In genomic region chr3:187679638-187680396, GRCh38 we compare ENCODE assay signal across 8 cellular contexts. TPM values are rescaled to one million over a fixed set of nuclear protein-coding genes. Genes with fewer than 3 reads are reported as not detected.
DNase-seq lines count a peak whose midpoint lies in the region; ATAC-seq and TF ChIP-seq lines count a peak whose summit lies in the region.

No MANE protein-coding gene starts in this region.

- no peak for TF ChIP-seq POLR2A in heart left ventricle (IDR thresholded peaks at IDR 0.05)

- H3K9me3 ChIP-seq in CD4-positive, alpha-beta memory T cell (ENCODE audit: control insufficient read depth in 1 of 2, low read length in 2 of 2) = no peaks in the 10 kb centered on the region
- H3K9me3 ChIP-seq in heart left ventricle = peaks cover 0 to 4% (median 0%) of the 10 kb centered on the region in 12 donors

- H3K4me3 Mint-ChIP-seq in CD4-positive, alpha-beta memory T cell = no peak overlapping the region
- no peak overlapping the region for H3K4me3 Mint-ChIP-seq in activated naive CD8-positive, alpha-beta T cell treated with anti-CD3 and anti-CD28 coated beads for 36 hours

- 29 to 33% (median 32%) methylated on average over 7 of the region's 7 CpGs for WGBS in heart left ventricle, 4 donors

- H3K27ac Mint-ChIP-seq in CD4-positive, alpha-beta memory T cell = no peak overlapping the region
- H3K27ac Mint-ChIP-seq in activated naive CD8-positive, alpha-beta T cell treated with anti-CD3 and anti-CD28 coated beads for 36 hours = no peak overlapping the region

- H3K4me1 ChIP-seq in CD4-positive, alpha-beta memory T cell (ENCODE audit: insufficient read depth, low read length) = no peaks in the 10 kb centered on the region
- peaks cover 0 to 11% (median 6%) of the 10 kb centered on the region in 12 donors for H3K4me1 ChIP-seq in heart left ventricle

- H3K36me3 ChIP-seq in CD4-positive, alpha-beta memory T cell (ENCODE audit: insufficient read depth, low read length) = no peaks in the 10 kb centered on the region
- no peaks in the 10 kb centered on the region for H3K36me3 ChIP-seq in heart left ventricle

- ATAC-seq in GM21786 (IDR thresholded peaks at IDR 0.05; ENCODE audit: unreplicated experiment) (peak; percentile 89), heart left ventricle (peak; percentile 85 to 96 (median 94))

- H3K27me3 ChIP-seq in CD4-positive, alpha-beta memory T cell (ENCODE audit: insufficient read depth, low read length) = no peaks in the 10 kb centered on the region
- peaks cover 0 to 25% (median 0%) of the 10 kb centered on the region in 9 donors for H3K27me3 ChIP-seq in heart left ventricle

- TF ChIP-seq CTCF in heart left ventricle (IDR thresholded peaks at IDR 0.05) = peak; percentile 83 to 95 (median 90)

- no peaks in the 10 kb centered on the region for H3K36me3 Mint-ChIP-seq in CD4-positive, alpha-beta memory T cell
- H3K36me3 Mint-ChIP-seq in activated naive CD8-positive, alpha-beta T cell treated with anti-CD3 and anti-CD28 coated beads for 36 hours = no peaks in the 10 kb centered on the region

- peaks cover 0 to 6% (median 2%) of the 10 kb centered on the region in 8 donors for H3K9me3 Mint-ChIP-seq in CD4-positive, alpha-beta memory T cell
- peaks cover 6% of the 10 kb centered on the region for H3K9me3 Mint-ChIP-seq in activated naive CD8-positive, alpha-beta T cell treated with anti-CD3 and anti-CD28 coated beads for 36 hours

- H3K27ac ChIP-seq in CD4-positive, alpha-beta memory T cell (ENCODE audit: low read depth, low read length) = no peak overlapping the region
- no peak overlapping the region for H3K27ac ChIP-seq in heart left ventricle

- POLR2A ChIA-PET in CD4-positive, alpha-beta memory T cell (lab: Charles Lee; ENCODE audit: partially characterized antibody) = interaction anchor here (1.3 kb wide), 1 partner anchor 361 kb away, joined by 10 read pairs; no protein-coding TSS in a partner anchor

- no peak overlapping the region for H3K4me3 ChIP-seq in CD4-positive, alpha-beta memory T cell (ENCODE audit: low read length in 2 of 2)
- no peak overlapping the region for H3K4me3 ChIP-seq in heart left ventricle

- H3K27me3 Mint-ChIP-seq in CD4-positive, alpha-beta memory T cell = peaks cover 29 to 43% of the 10 kb centered on the region in 2 donors
- peaks cover 48% of the 10 kb centered on the region for H3K27me3 Mint-ChIP-seq in activated naive CD8-positive, alpha-beta T cell treated with anti-CD3 and anti-CD28 coated beads for 36 hours

- peaks cover 0 to 2% (median 0%) of the 10 kb centered on the region in 4 donors for H3K4me1 Mint-ChIP-seq in CD4-positive, alpha-beta memory T cell
- peaks cover 8% of the 10 kb centered on the region for H3K4me1 Mint-ChIP-seq in activated naive CD8-positive, alpha-beta T cell treated with anti-CD3 and anti-CD28 coated beads for 36 hours

- DNase-seq in CD4-positive, alpha-beta memory T cell = peak; percentile 37 to 63 (median 54)
- DNase-seq in NCI-H1092 (lab: John Stamatoyannopoulos, UW) (peak; percentile 60), SKM-1 (lab: John Stamatoyannopoulos, UW; ENCODE audit: unreplicated experiment) (peak; percentile 46), heart left ventricle (peak; percentile 69 to 76 (median 74)), pulmonary artery endothelial cell (ENCODE audit: low read depth, low spot score) (peak; percentile 36), GF-D8 (lab: John Stamatoyannopoulos, UW) (no peak)
- peak; percentile 47 for DNase-seq in activated naive CD8-positive, alpha-beta T cell treated with anti-CD3 and anti-CD28 coated beads for 36 hours

- intact Hi-C loops in CD4-positive, alpha-beta memory T cell (cut with micrococcal nuclease) = loop anchor here (1.0 to 2.0 kb wide), 3 partner anchors 35 to 361 kb away; no protein-coding TSS in a partner anchor
- intact Hi-C loops in heart left ventricle (cut with DNase I) = loop anchor here (1.0 to 5.0 kb wide), 13 partner anchors 32 to 460 kb away; no protein-coding TSS in a partner anchor

- CTCF ChIA-PET in CD4-positive, alpha-beta memory T cell (lab: Charles Lee; ENCODE audit: partially characterized antibody) = interaction anchor here (0.7 to 12.9 kb wide), 37 partner anchors 9 to 1275 kb away, joined by 3 to 464 read pairs (median 4); partner anchors contain the start of genes RTP2, RTP4 and SST

RNA-seq across cellular contexts. Expression of gene SST, which starts 9.6 kb away (rescaled TPM):
- total RNA-seq in CD4-positive, alpha-beta memory T cell = not detected
- not detected for polyA plus RNA-seq in CD4-positive, alpha-beta memory T cell
- not detected for total RNA-seq in activated naive CD8-positive, alpha-beta T cell treated with anti-CD3 and anti-CD28 coated beads for 36 hours
- total RNA-seq in heart left ventricle (not detected), pulmonary artery endothelial cell (not detected in 2 replicates)
- not detected for polyA plus RNA-seq in heart left ventricle

RNA-seq across cellular contexts. Expression of gene RTP2, which starts 22.5 kb away (rescaled TPM):
- total RNA-seq in CD4-positive, alpha-beta memory T cell = not detected
- polyA plus RNA-seq in CD4-positive, alpha-beta memory T cell = not detected
- not detected for total RNA-seq in activated naive CD8-positive, alpha-beta T cell treated with anti-CD3 and anti-CD28 coated beads for 36 hours
- total RNA-seq in heart left ventricle (not detected), pulmonary artery endothelial cell (0.07 TPM in 1 of 2 replicates, not detected in the other)
- polyA plus RNA-seq in heart left ventricle = not detected
